8 cellular contexts compared by ENCODE assay signal in genomic region chr1:110433803-110434202, GRCh38. TPM values are rescaled to one million over a fixed set of nuclear protein-coding genes. Genes with fewer than 3 reads are reported as not detected.
DNase-seq lines count a peak whose midpoint lies in the region; ATAC-seq and TF ChIP-seq lines count a peak whose summit lies in the region.

No MANE protein-coding gene starts in this region.

- TF ChIP-seq POLR2A in HCT116 (IDR thresholded peaks at IDR 0.05; ENCODE audit: borderline replicate concordance, extremely low read depth, insufficient read depth, insufficient read length) = no peak

- ATAC-seq in HCT116 (peak; percentile 99), left ventricle myocardium superior (peak; percentile 95), GM21367 (IDR thresholded peaks at IDR 0.05; ENCODE audit: unreplicated experiment) (no peak), GM21786 (IDR thresholded peaks at IDR 0.05; ENCODE audit: unreplicated experiment) (no peak), GM18868 (IDR thresholded peaks at IDR 0.05; ENCODE audit: unreplicated experiment) (no peak)

- H3K27ac ChIP-seq in HCT116 (ENCODE audit: low read depth, low read length) = no peak overlapping the region

- H3K27me3 ChIP-seq in HCT116 (ENCODE audit: insufficient read depth, low read length) = 0 out of 2 replicates have a peak, but pooled peaks cover 6% of the 10 kb centered on the region

- H3K9ac ChIP-seq in HCT116 (ENCODE audit: low read length) = peak overlapping the region; percentile 21; the same call in 1 of the 2 replicates

- no peak overlapping the region for H2AFZ ChIP-seq in HCT116 (ENCODE audit: low read depth, low read length, poor library complexity, severe bottlenecking)

- peak; percentile 33; the same call in 1 of the 2 replicates for TF ChIP-seq RAD21 in HCT116 (IDR thresholded peaks at IDR 0.05; ENCODE audit: low read depth)

- POLR2A ChIA-PET in HCT116 (lab: Charles Lee) = interaction anchor here (1.1 kb wide), 1 partner anchor 99 kb away, joined by 3 read pairs; no protein-coding TSS in a partner anchor

- H3K9me2 ChIP-seq in HCT116 (ENCODE audit: insufficient read depth) = no peaks in the 10 kb centered on the region

- H3K9me3 ChIP-seq in HCT116 (ENCODE audit: control insufficient read depth in 1 of 2, insufficient read depth in 1 of 2, low read depth in 1 of 2, low read length in 2 of 2) = no peaks in the 10 kb centered on the region

- H3K4me3 ChIP-seq in HCT116 (replicated peaks in 1 of 2; ENCODE audit: low read depth in 1 of 2, low read length in 2 of 2) = no peak overlapping the region

- RAD21 ChIA-PET in HCT116 (lab: Charles Lee; ENCODE audit: low non-redundant PET in 1 of 2, low total read pairs in 2 of 2, uncharacterized antibody in 2 of 2, unreplicated experiment in 2 of 2) = interaction anchor here (0.7 to 1.6 kb wide), 4 partner anchors 21 to 27 kb away, joined by 3 to 7 read pairs (median 4); no protein-coding TSS in a partner anchor

- no peaks in the 10 kb centered on the region for H4K20me1 ChIP-seq in HCT116 (ENCODE audit: insufficient read depth)

- H3K4me2 ChIP-seq in HCT116 (ENCODE audit: low read length) = peak overlapping the region; percentile 64

- H3K79me2 ChIP-seq in HCT116 (ENCODE audit: insufficient read depth, low read length) = no peaks in the 10 kb centered on the region

- H3K36me3 ChIP-seq in HCT116 (ENCODE audit: control insufficient read depth in 1 of 2, insufficient read depth in 2 of 2, low read length in 2 of 2) = no peaks in the 10 kb centered on the region

- no TSS peak for BruUV-seq in HCT116 (replicated peaks; lab: Mats Ljungman, UMichigan)

- DNase-seq in 8988T (peak; percentile 39), HCT116 (ENCODE audit: low read depth, low spot score) (peak; percentile 51), SK-MEL-5 (ENCODE audit: low read depth, low spot score) (peak; percentile 70), left ventricle myocardium superior (peak; percentile 61), germinal center (ENCODE audit: low spot score) (no peak)

- in situ Hi-C loops in SK-MEL-5 (cut with HindIII; ENCODE audit: low pct_unique_long_range_greater_than_20kb, low sequenced_read_pairs) = no loop called here

- H3K4me1 ChIP-seq in HCT116 (ENCODE audit: control insufficient read depth in 1 of 2, insufficient read depth in 2 of 2, low read length in 2 of 2) = peaks cover 24 to 39% of the 10 kb centered on the region in 2 experiments

- intact Hi-C loops in HCT116 (cut with micrococcal nuclease) (loop anchor here (2.0 kb wide), 1 partner anchor 21 kb away; no protein-coding TSS in a partner anchor), left ventricle myocardium superior (cut with micrococcal nuclease) (no loop called here)

- peak in 2 of 3 experiments; percentile 33 to 40; a peak in 3 of 6 replicates for TF ChIP-seq CTCF in HCT116 (IDR thresholded peaks at IDR 0.05 in 2 of 3, conservative IDR thresholded peaks at IDR 0.05 in 1 of 3; ENCODE audit: borderline replicate concordance in 1 of 3, insufficient read depth in 1 of 3, low read depth in 2 of 3, low read length in 2 of 3)

- CTCF ChIA-PET in HCT116 (lab: Charles Lee) = interaction anchor here (0.9 to 1.8 kb wide), 7 partner anchors 18 to 226 kb away, joined by 3 to 15 read pairs (median 4); no protein-coding TSS in a partner anchor

TF ChIP-seq in HCT116, 20 proteins besides CTCF, POLR2A, EP300 and RAD21:
- TF ChIP-seq TCF7L2 (IDR thresholded peaks at IDR 0.05; ENCODE audit: borderline replicate concordance, extremely low read depth, insufficient read depth, insufficient read length) = no peak
- TF ChIP-seq SRF (IDR thresholded peaks at IDR 0.05; ENCODE audit: low read depth) = no peak
- no peak for TF ChIP-seq ZFX (IDR thresholded peaks at IDR 0.05)
- TF ChIP-seq FOSL1 (IDR thresholded peaks at IDR 0.05; ENCODE audit: low read depth) = 0 out of 2 replicates have a peak, but pooled peaks have one; percentile 12
- no peak for TF ChIP-seq EZH2phosphoT487 (IDR thresholded peaks at IDR 0.05; ENCODE audit: borderline replicate concordance)
- no peak for TF ChIP-seq REST (IDR thresholded peaks at IDR 0.05; ENCODE audit: low read depth)
- no peak for TF ChIP-seq ZBTB33 (IDR thresholded peaks at IDR 0.05; ENCODE audit: extremely low read depth, insufficient replicate concordance, low read length)
- TF ChIP-seq CBX3 (IDR thresholded peaks at IDR 0.05; ENCODE audit: low read depth) = peak; percentile 41; the same call in 1 of the 2 replicates
- TF ChIP-seq YY1 (IDR thresholded peaks at IDR 0.05; ENCODE audit: extremely low read depth, insufficient replicate concordance, low read depth, low read length) = no peak
- TF ChIP-seq CEBPB (IDR thresholded peaks at IDR 0.05; ENCODE audit: low read depth) = peak; percentile 91
- TF ChIP-seq ZNF274 (IDR thresholded peaks at IDR 0.05; ENCODE audit: low read depth, low read length) = no peak
- no peak; the same call in 1 of the 2 replicates for TF ChIP-seq JUND (IDR thresholded peaks at IDR 0.05)
- TF ChIP-seq ELF1 (IDR thresholded peaks at IDR 0.05; ENCODE audit: borderline replicate concordance, low read depth) = no peak

RNA-seq across cellular contexts. Expression of gene PROK1, which starts 17.1 kb away (rescaled TPM):
- 0.22 TPM for total RNA-seq in HCT116 (2021; ENCODE audit: unreplicated experiment)
- 0.04 TPM in 2 replicates for polyA plus RNA-seq in HCT116 (2012)
- total RNA-seq in SK-MEL-5 (2014; rRNA removed; shearing (Covaris generic)) = not detected in 2 replicates
- polyA plus RNA-seq in SK-MEL-5 (2015; cell fraction: cytosol; rRNA removed) = 0.11 TPM in 1 of 2 replicates, not detected in the other
- polyA plus RNA-seq in SK-MEL-5 (2015; cell fraction: nucleus; rRNA removed) = not detected in 2 replicates
- total RNA-seq in left ventricle myocardium superior = not detected

RNA-seq across cellular contexts. Expression of gene LAMTOR5, which starts 26.3 kb away (rescaled TPM):
- 137 TPM for total RNA-seq in HCT116 (2021; ENCODE audit: unreplicated experiment)
- 240 and 257 TPM in 2 replicates for polyA plus RNA-seq in HCT116 (2012)
- total RNA-seq in SK-MEL-5 (2014; rRNA removed; shearing (Covaris generic)) = 206 and 246 TPM in 2 replicates
- polyA plus RNA-seq in SK-MEL-5 (2015; cell fraction: cytosol; rRNA removed) = 181 and 278 TPM in 2 replicates
- polyA plus RNA-seq in SK-MEL-5 (2015; cell fraction: nucleus; rRNA removed) = 43.5 and 76.7 TPM in 2 replicates
- total RNA-seq in left ventricle myocardium superior = 265 TPM

RNA-seq across cellular contexts. Expression of gene SLC16A4, which starts 43.0 kb away (rescaled TPM):
- 0.20 TPM for total RNA-seq in HCT116 (2021; ENCODE audit: unreplicated experiment)
- 0.12 and 0.13 TPM in 2 replicates for polyA plus RNA-seq in HCT116 (2012)
- total RNA-seq in SK-MEL-5 (2014; rRNA removed; shearing (Covaris generic)) = 93.4 and 93.8 TPM in 2 replicates
- polyA plus RNA-seq in SK-MEL-5 (2015; cell fraction: cytosol; rRNA removed) = 40.3 and 51.7 TPM in 2 replicates
- polyA plus RNA-seq in SK-MEL-5 (2015; cell fraction: nucleus; rRNA removed) = 19.2 and 19.6 TPM in 2 replicates
- 2.1 TPM for total RNA-seq in left ventricle myocardium superior

Comparison
In these comparisons a context has a peak if more than half of its experiments do, and no peak if none do; other contexts are left out.
1. ATAC-seq: peak in HCT116 (single experiment) and left ventricle myocardium superior (single experiment); none in GM21367 (single experiment), GM21786 (single experiment) and GM18868 (single experiment).
2. RNA of gene SLC16A4, which starts 43.0 kb away (total RNA-seq): 93.4 to 93.8 TPM in SK-MEL-5; 2.1 TPM in left ventricle myocardium superior (single experiment) and 0.20 TPM in HCT116 (single experiment); every median in the first group is over 10 times any median in the second.